Comparison of ENCODE assay signal across 27 cellular contexts in the genomic region with DNA sequence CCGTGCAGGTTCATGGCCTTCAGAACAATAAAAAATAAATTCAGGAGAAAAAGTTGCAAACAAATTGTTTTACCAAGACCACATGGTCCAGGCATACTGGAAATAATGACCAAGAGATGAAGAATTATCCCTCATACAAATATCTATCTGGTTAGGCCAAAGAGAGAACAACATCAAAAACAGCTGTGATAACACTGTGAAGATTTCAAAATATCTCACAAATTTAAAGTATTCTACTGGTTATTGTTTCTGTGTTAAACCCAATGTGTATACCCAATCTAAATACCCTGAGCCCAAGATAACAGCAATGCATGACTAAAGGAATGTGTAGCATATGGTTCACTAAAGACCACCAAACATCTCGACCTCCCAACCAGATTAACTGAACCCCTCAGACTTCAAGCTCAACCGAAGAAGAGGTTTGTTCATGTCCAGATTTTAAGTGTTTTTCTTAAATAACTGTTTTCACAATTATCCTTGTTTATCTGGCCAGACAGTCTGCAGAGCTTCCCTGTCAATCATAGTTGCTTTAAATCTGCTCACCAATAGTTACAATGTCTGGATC. TPM values are rescaled to one million over a fixed set of nuclear protein-coding genes. Genes with fewer than 3 reads are reported as not detected.
DNase-seq lines count a peak whose midpoint lies in the region; ATAC-seq, FAIRE-seq and TF ChIP-seq lines count a peak whose summit lies in the region.
"Had no signal": no experiment of that assay in that cellular context is flagged by ENCODE, and none has a peak within 500 bp of the region (broad histone marks: within the 10 kb centered on the region; RNA-seq: fewer than 3 reads in every experiment).

No MANE protein-coding gene starts in this region.

- H3K4me1 ChIP-seq in HepG2 (ENCODE audit: insufficient read depth, low read length), result no peaks in the 10 kb centered on the region
- H3K4me1 ChIP-seq: right atrium auricular region had no signal

- H3K9me3 Mint-ChIP-seq in activated naive CD8-positive, alpha-beta T cell treated with anti-CD3 and anti-CD28 coated beads, Interleukin-2, amount 50 U/mL, for 24 hours, result peaks cover 8% of the 10 kb centered on the region
- H3K9me3 Mint-ChIP-seq: activated CD4-positive, alpha-beta T cell treated with anti-CD3 and anti-CD28 coated beads, Interleukin-2, amount 10 ng/mL, durations not matched to agents 24 days and 14 days; activated naive CD4-positive, alpha-beta T cell treated with anti-CD3 and anti-CD28 coated beads, Interleukin-2, amount 50 U/mL, for 72 hours; GM23338; stimulated activated effector memory CD8-positive, alpha-beta T cell treated with anti-CD3 and anti-CD28 coated beads, Interleukin-12 subunit alpha, Interleukin-12 subunit beta, amount 100 ng/mL, for 72 hours had no signal

- intact Hi-C loops in HepG2 (cut with micrococcal nuclease; ENCODE audit: unreplicated experiment), result no loop called here

- CTCF ChIA-PET in HepG2 (lab: Yijun Ruan, JAX; ENCODE audit: low intra/inter-chr PET ratio, low total read pairs), result no interaction called here

- H3K4me3 Mint-ChIP-seq in activated naive CD8-positive, alpha-beta T cell treated with anti-CD3 and anti-CD28 coated beads, Interleukin-2, amount 50 U/mL, for 24 hours, result no peak overlapping the region
- H3K4me3 Mint-ChIP-seq: activated CD4-positive, alpha-beta T cell treated with anti-CD3 and anti-CD28 coated beads, Interleukin-2, amount 10 ng/mL, durations not matched to agents 24 days and 14 days; activated CD8-positive, alpha-beta memory T cell treated with anti-CD3 and anti-CD28 coated beads, Interleukin-2, amount 10 ng/mL, durations not matched to agents 7 days and 5 days; brain; GM23338; stimulated activated effector memory CD8-positive, alpha-beta T cell treated with anti-CD3 and anti-CD28 coated beads, Interleukin-12 subunit alpha, Interleukin-12 subunit beta, amount 100 ng/mL, for 72 hours had no signal

- POLR2A ChIA-PET in HepG2 (lab: Yijun Ruan, JAX), result no interaction called here

- FAIRE-seq in HepG2 (lab: Jason Lieb, UNC), result no peak
- FAIRE-seq: colon, kidney had no signal

- H3K79me2 ChIP-seq in HepG2 (ENCODE audit: insufficient read depth, low read length), result no peaks in the 10 kb centered on the region

- TF ChIP-seq CTCF in foreskin fibroblast (IDR thresholded peaks at IDR 0.05; ENCODE audit: low read depth, low read length) (no peak), HepG2 (CRISPR knock-in tag; IDR thresholded peaks at IDR 0.05) (no peak)

- peaks cover 13% of the 10 kb centered on the region for H3K4me1 Mint-ChIP-seq in activated naive CD8-positive, alpha-beta T cell treated with anti-CD3 and anti-CD28 coated beads, Interleukin-2, amount 50 U/mL, for 24 hours
- H3K4me1 Mint-ChIP-seq: activated CD4-positive, alpha-beta T cell treated with anti-CD3 and anti-CD28 coated beads, Interleukin-2, amount 10 ng/mL, durations not matched to agents 24 days and 14 days; activated CD8-positive, alpha-beta memory T cell treated with anti-CD3 and anti-CD28 coated beads, Interleukin-2, amount 10 ng/mL, durations not matched to agents 7 days and 5 days; GM23338; stimulated activated effector memory CD8-positive, alpha-beta T cell treated with anti-CD3 and anti-CD28 coated beads, Interleukin-12 subunit alpha, Interleukin-12 subunit beta, amount 100 ng/mL, for 72 hours had no signal

- WGBS in HepG2 (ENCODE audit: low lambda C conversion rate), result 0% methylated on average over 3 of the region's 3 CpGs

- H3K27me3 Mint-ChIP-seq in activated naive CD8-positive, alpha-beta T cell treated with anti-CD3 and anti-CD28 coated beads, Interleukin-2, amount 50 U/mL, for 24 hours, result peaks cover 6% of the 10 kb centered on the region

- no peaks in the 10 kb centered on the region for H3K9me3 ChIP-seq in HepG2 (ENCODE audit: low read length)
- H3K9me3 ChIP-seq: lower lobe of right lung, right atrium auricular region, thyroid gland had no signal

- no peak for ATAC-seq in activated naive CD8-positive, alpha-beta T cell treated with anti-CD3 and anti-CD28 coated beads, Interleukin-2, amount 50 U/mL, for 24 hours
- ATAC-seq in HepG2, result no peak
- ATAC-seq: activated CD8-positive, alpha-beta memory T cell treated with anti-CD3 and anti-CD28 coated beads, Interleukin-2, amount 10 ng/mL, durations not matched to agents 7 days and 5 days; activated naive CD4-positive, alpha-beta T cell treated with anti-CD3 and anti-CD28 coated beads, Interleukin-2, amount 50 U/mL, for 72 hours; GM23338; lower lobe of right lung; stimulated activated effector memory CD8-positive, alpha-beta T cell treated with anti-CD3 and anti-CD28 coated beads, Interleukin-12 subunit alpha, Interleukin-12 subunit beta, amount 100 ng/mL, for 72 hours had no signal

- no peaks in the 10 kb centered on the region for H4K20me1 ChIP-seq in HepG2 (ENCODE audit: insufficient read depth, low read length)

- DNase-seq in HCEC 1CT (peak; percentile 9), amniotic stem cell (lab: John Stamatoyannopoulos, UW) (peak; percentile 43), foreskin fibroblast (peak; percentile 35 to 76), stromal cell of bone marrow (ENCODE audit: low read depth) (peak; percentile 26), NCI-H526 treated with DMSO at 0.1 percent for 48 hours (lab: John Stamatoyannopoulos, UW) (no peak), HepG2 (ENCODE audit: low spot score) (no peak)
- no peak for DNase-seq in activated naive CD8-positive, alpha-beta T cell treated with anti-CD3 and anti-CD28 coated beads, Interleukin-2, amount 50 U/mL, for 24 hours
- DNase-seq: activated CD4-positive, alpha-beta T cell treated with anti-CD3 and anti-CD28 coated beads, Interleukin-2, amount 10 ng/mL, durations not matched to agents 24 days and 14 days; activated CD8-positive, alpha-beta memory T cell treated with anti-CD3 and anti-CD28 coated beads, Interleukin-2, amount 10 ng/mL, durations not matched to agents 7 days and 5 days; AML-193; foreskin melanocyte; hypothalamus; IMR-90; kidney; lower lobe of right lung; NCI-H1694 treated with DMSO at 0.1 percent for 48 hours; nucleus accumbens; OCI-M1; Right ventricle myocardium superior; thyroid gland had no signal

- no peak overlapping the region for H3K27ac ChIP-seq in HepG2 (ENCODE audit: extremely low read length, insufficient read depth, low read length)
- H3K27ac ChIP-seq: lower lobe of right lung, right atrium auricular region, thyroid gland had no signal

- H3K27me3 ChIP-seq in HepG2 (ENCODE audit: control insufficient read depth in 1 of 2, insufficient read depth in 2 of 2, low read length in 2 of 2), result no peaks in the 10 kb centered on the region; a peak in 1 of 5 replicates
- H3K27me3 ChIP-seq: right atrium auricular region, thyroid gland had no signal

- H3K36me3 ChIP-seq in HepG2 (replicated peaks in 1 of 2; ENCODE audit: control insufficient read depth in 1 of 2, insufficient read depth in 2 of 2, low read length in 2 of 2), result no peaks in the 10 kb centered on the region
- H3K36me3 ChIP-seq: lower lobe of right lung, right atrium auricular region, thyroid gland had no signal

- no peak overlapping the region for H3K9ac ChIP-seq in HepG2 (ENCODE audit: insufficient read depth, low read depth, low read length)

- H3K4me2 ChIP-seq in HepG2 (ENCODE audit: low read depth, low read length), result no peak overlapping the region
- H3K4me2 ChIP-seq: GM23338 had no signal

- no peak for TF ChIP-seq POLR2A in HepG2 (IDR thresholded peaks at IDR 0.05; ENCODE audit: insufficient read depth in 1 of 2, low read depth in 2 of 2, low read length in 2 of 2)

- H3K36me3 Mint-ChIP-seq in activated naive CD8-positive, alpha-beta T cell treated with anti-CD3 and anti-CD28 coated beads, Interleukin-2, amount 50 U/mL, for 24 hours (ENCODE audit: low read depth), result peaks cover 2% of the 10 kb centered on the region
- H3K36me3 Mint-ChIP-seq: activated CD8-positive, alpha-beta memory T cell treated with anti-CD3 and anti-CD28 coated beads, Interleukin-2, amount 10 ng/mL, durations not matched to agents 7 days and 5 days; activated naive CD4-positive, alpha-beta T cell treated with anti-CD3 and anti-CD28 coated beads, Interleukin-2, amount 50 U/mL, for 72 hours; brain; stimulated activated effector memory CD8-positive, alpha-beta T cell treated with anti-CD3 and anti-CD28 coated beads, Interleukin-12 subunit alpha, Interleukin-12 subunit beta, amount 100 ng/mL, for 72 hours had no signal

- no peak overlapping the region for H2AFZ ChIP-seq in HepG2 (ENCODE audit: low read length)

- no TSS peak for BruUV-seq in HepG2 (replicated peaks; lab: Mats Ljungman, UMichigan)

- no peak overlapping the region for H3K27ac Mint-ChIP-seq in activated naive CD8-positive, alpha-beta T cell treated with anti-CD3 and anti-CD28 coated beads, Interleukin-2, amount 50 U/mL, for 24 hours
- H3K27ac Mint-ChIP-seq: activated CD4-positive, alpha-beta T cell treated with anti-CD3 and anti-CD28 coated beads, Interleukin-2, amount 10 ng/mL, durations not matched to agents 24 days and 14 days; activated CD8-positive, alpha-beta memory T cell treated with anti-CD3 and anti-CD28 coated beads, Interleukin-2, amount 10 ng/mL, durations not matched to agents 7 days and 5 days; activated naive CD4-positive, alpha-beta T cell treated with anti-CD3 and anti-CD28 coated beads, Interleukin-2, amount 50 U/mL, for 72 hours; brain; GM23338; stimulated activated effector memory CD8-positive, alpha-beta T cell treated with anti-CD3 and anti-CD28 coated beads, Interleukin-12 subunit alpha, Interleukin-12 subunit beta, amount 100 ng/mL, for 72 hours had no signal

- H3K4me3 ChIP-seq in foreskin fibroblast (ENCODE audit: low read depth in 1 of 2, low read length in 2 of 2), result no peak overlapping the region
- H3K4me3 ChIP-seq in HepG2 (replicated peaks in 1 of 3; ENCODE audit: insufficient read depth in 1 of 3, low read depth in 2 of 3, low read length in 3 of 3), result no peak overlapping the region
- H3K4me3 ChIP-seq: GM23338, lower lobe of right lung, right atrium auricular region, thyroid gland had no signal

- TF ChIP-seq RAD21 in HepG2 (CRISPR knock-in tag; IDR thresholded peaks at IDR 0.05), result no peak

- no peak for TF ChIP-seq EP300 in HepG2 (IDR thresholded peaks at IDR 0.05; ENCODE audit: low read depth in 2 of 2, low read length in 2 of 2)
- TF ChIP-seq EP300 in HepG2 (CRISPR knock-in tag; IDR thresholded peaks at IDR 0.05; ENCODE audit: borderline replicate concordance), result no peak

- in situ Hi-C loops in HepG2 (cut with HindIII; ENCODE audit: extremely low pct_ligation_motif_present, low pct_unique_long_range_greater_than_20kb), result no loop called here

RNA-seq across cellular contexts. Expression of gene OR9A2, which starts 10.9 kb away (rescaled TPM):
- total RNA-seq in HepG2 (2016; rRNA removed; fragmentation: Illumina TruSeq; extraction: Trizol), result not detected in 2 replicates
- total RNA-seq in HepG2 (2016; cell fraction: cytosol; rRNA removed; fragmentation: Illumina TruSeq; extraction: Trizol; ENCODE audit: low read depth), result not detected in 2 replicates
- not detected in 2 replicates for total RNA-seq in HepG2 (2016; cell fraction: insoluble cytoplasmic fraction; rRNA removed; fragmentation: Illumina TruSeq; extraction: Trizol)
- not detected in 2 replicates for total RNA-seq in HepG2 (2016; cell fraction: membrane; rRNA removed; fragmentation: Illumina TruSeq; extraction: Trizol)
- total RNA-seq in HepG2 (2016; cell fraction: nucleus; rRNA removed; fragmentation: Illumina TruSeq; extraction: Trizol), result not detected in 2 replicates
- polyA plus RNA-seq in HepG2 (2011; rRNA removed), result not detected in 2 replicates
- not detected in 2 replicates for polyA plus RNA-seq in HepG2 (2011; cell fraction: cytosol; rRNA removed)
- polyA plus RNA-seq in HepG2 (2011; cell fraction: nucleus; rRNA removed), result not detected in 2 replicates
- polyA plus RNA-seq in HepG2 (2012), result not detected in 2 replicates
- polyA plus RNA-seq in HepG2 (2016; cell fraction: cytosol; fragmentation: Illumina TruSeq; extraction: Trizol; ENCODE audit: low read depth), result not detected in 2 replicates
- not detected in 2 replicates for polyA plus RNA-seq in HepG2 (2016; cell fraction: insoluble cytoplasmic fraction; fragmentation: Illumina TruSeq; extraction: Trizol; ENCODE audit: low read depth)
- not detected in 2 replicates for polyA plus RNA-seq in HepG2 (2016; cell fraction: membrane; fragmentation: Illumina TruSeq; extraction: Trizol; ENCODE audit: low read depth)
- not detected in 2 replicates for polyA plus RNA-seq in HepG2 (2016; cell fraction: nucleus; fragmentation: Illumina TruSeq; extraction: Trizol; ENCODE audit: insufficient read depth, low read depth)
- polyA minus RNA-seq in HepG2 (2011; rRNA and poly(A)+ RNA removed; ENCODE audit: low replicate concordance), result 0.14 and 1.6 TPM in 2 replicates
- not detected in 2 replicates for polyA minus RNA-seq in HepG2 (2011; cell fraction: cytosol; rRNA and poly(A)+ RNA removed)
- polyA minus RNA-seq in HepG2 (2011; cell fraction: nucleus; rRNA and poly(A)+ RNA removed), result 1.1 and 2.2 TPM in 2 replicates
- total RNA-seq: activated CD4-positive, alpha-beta T cell treated with anti-CD3 and anti-CD28 coated beads, Interleukin-2, amount 10 ng/mL, durations not matched to agents 24 days and 14 days; activated CD8-positive, alpha-beta memory T cell treated with anti-CD3 and anti-CD28 coated beads, Interleukin-2, amount 10 ng/mL, durations not matched to agents 7 days and 5 days; GM23338; IMR-90; kidney; lower lobe of right lung; right atrium auricular region; T-helper 1 cell treated with Interleukin-12 subunit alpha and Interleukin-12 subunit beta and Interleukin-4 antibody, amounts not matched to agents 30 ng/mL and 1 ng/mL, for 36 hours had no signal
- polyA plus RNA-seq: GM23338, IMR-90 had no signal

RNA-seq across cellular contexts. Expression of gene OR6V1, which starts 36.1 kb away (rescaled TPM):
- not detected in 2 replicates for total RNA-seq in HepG2 (2016; rRNA removed; fragmentation: Illumina TruSeq; extraction: Trizol)
- total RNA-seq in HepG2 (2016; cell fraction: cytosol; rRNA removed; fragmentation: Illumina TruSeq; extraction: Trizol; ENCODE audit: low read depth), result not detected in 2 replicates
- total RNA-seq in HepG2 (2016; cell fraction: insoluble cytoplasmic fraction; rRNA removed; fragmentation: Illumina TruSeq; extraction: Trizol), result not detected in 2 replicates
- not detected in 2 replicates for total RNA-seq in HepG2 (2016; cell fraction: membrane; rRNA removed; fragmentation: Illumina TruSeq; extraction: Trizol)
- not detected in 2 replicates for total RNA-seq in HepG2 (2016; cell fraction: nucleus; rRNA removed; fragmentation: Illumina TruSeq; extraction: Trizol)
- not detected in 2 replicates for polyA plus RNA-seq in HepG2 (2011; rRNA removed)
- not detected in 2 replicates for polyA plus RNA-seq in HepG2 (2011; cell fraction: cytosol; rRNA removed)
- polyA plus RNA-seq in HepG2 (2011; cell fraction: nucleus; rRNA removed), result not detected in 2 replicates
- not detected in 2 replicates for polyA plus RNA-seq in HepG2 (2012)
- polyA plus RNA-seq in HepG2 (2016; cell fraction: cytosol; fragmentation: Illumina TruSeq; extraction: Trizol; ENCODE audit: low read depth), result not detected in 2 replicates
- polyA plus RNA-seq in HepG2 (2016; cell fraction: insoluble cytoplasmic fraction; fragmentation: Illumina TruSeq; extraction: Trizol; ENCODE audit: low read depth), result not detected in 2 replicates
- not detected in 2 replicates for polyA plus RNA-seq in HepG2 (2016; cell fraction: membrane; fragmentation: Illumina TruSeq; extraction: Trizol; ENCODE audit: low read depth)
- polyA plus RNA-seq in HepG2 (2016; cell fraction: nucleus; fragmentation: Illumina TruSeq; extraction: Trizol; ENCODE audit: insufficient read depth, low read depth), result not detected in 2 replicates
- not detected in 2 replicates for polyA minus RNA-seq in HepG2 (2011; rRNA and poly(A)+ RNA removed; ENCODE audit: low replicate concordance)
- not detected in 2 replicates for polyA minus RNA-seq in HepG2 (2011; cell fraction: cytosol; rRNA and poly(A)+ RNA removed)
- not detected in 2 replicates for polyA minus RNA-seq in HepG2 (2011; cell fraction: nucleus; rRNA and poly(A)+ RNA removed)
- total RNA-seq: activated CD4-positive, alpha-beta T cell treated with anti-CD3 and anti-CD28 coated beads, Interleukin-2, amount 10 ng/mL, durations not matched to agents 24 days and 14 days; activated CD8-positive, alpha-beta memory T cell treated with anti-CD3 and anti-CD28 coated beads, Interleukin-2, amount 10 ng/mL, durations not matched to agents 7 days and 5 days; activated naive CD4-positive, alpha-beta T cell treated with anti-CD3 and anti-CD28 coated beads, Interleukin-2, amount 50 U/mL, for 72 hours; GM23338; IMR-90; kidney; lower lobe of right lung; right atrium auricular region; Right ventricle myocardium superior; T-helper 1 cell treated with Interleukin-12 subunit alpha and Interleukin-12 subunit beta and Interleukin-4 antibody, amounts not matched to agents 30 ng/mL and 1 ng/mL, for 36 hours; thyroid gland had no signal
- polyA plus RNA-seq: GM23338, IMR-90 had no signal

RNA-seq across cellular contexts. Expression of gene KEL, which starts 53.8 kb away (rescaled TPM):
- total RNA-seq in HepG2 (2016; rRNA removed; fragmentation: Illumina TruSeq; extraction: Trizol), result not detected in 2 replicates
- not detected in 2 replicates for total RNA-seq in HepG2 (2016; cell fraction: cytosol; rRNA removed; fragmentation: Illumina TruSeq; extraction: Trizol; ENCODE audit: low read depth)
- total RNA-seq in HepG2 (2016; cell fraction: insoluble cytoplasmic fraction; rRNA removed; fragmentation: Illumina TruSeq; extraction: Trizol), result 0.24 TPM in 1 of 2 replicates, not detected in the other
- not detected in 2 replicates for total RNA-seq in HepG2 (2016; cell fraction: membrane; rRNA removed; fragmentation: Illumina TruSeq; extraction: Trizol)
- total RNA-seq in HepG2 (2016; cell fraction: nucleus; rRNA removed; fragmentation: Illumina TruSeq; extraction: Trizol), result not detected in 2 replicates
- 0.03 and 0.09 TPM in 2 replicates for polyA plus RNA-seq in HepG2 (2011; rRNA removed)
- polyA plus RNA-seq in HepG2 (2011; cell fraction: cytosol; rRNA removed), result 0.03 and 0.04 TPM in 2 replicates
- polyA plus RNA-seq in HepG2 (2011; cell fraction: nucleus; rRNA removed), result 0.47 and 0.51 TPM in 2 replicates
- polyA plus RNA-seq in HepG2 (2012), result 0.11 and 0.70 TPM in 2 replicates
- not detected in 2 replicates for polyA plus RNA-seq in HepG2 (2016; cell fraction: cytosol; fragmentation: Illumina TruSeq; extraction: Trizol; ENCODE audit: low read depth)
- polyA plus RNA-seq in HepG2 (2016; cell fraction: insoluble cytoplasmic fraction; fragmentation: Illumina TruSeq; extraction: Trizol; ENCODE audit: low read depth), result 0.45 TPM in 1 of 2 replicates, not detected in the other
- not detected in 2 replicates for polyA plus RNA-seq in HepG2 (2016; cell fraction: membrane; fragmentation: Illumina TruSeq; extraction: Trizol; ENCODE audit: low read depth)
- not detected in 2 replicates for polyA plus RNA-seq in HepG2 (2016; cell fraction: nucleus; fragmentation: Illumina TruSeq; extraction: Trizol; ENCODE audit: insufficient read depth, low read depth)
- polyA minus RNA-seq in HepG2 (2011; rRNA and poly(A)+ RNA removed; ENCODE audit: low replicate concordance), result 0.08 and 1.7 TPM in 2 replicates
- not detected in 2 replicates for polyA minus RNA-seq in HepG2 (2011; cell fraction: cytosol; rRNA and poly(A)+ RNA removed)
- polyA minus RNA-seq in HepG2 (2011; cell fraction: nucleus; rRNA and poly(A)+ RNA removed), result 0.75 and 0.77 TPM in 2 replicates
- total RNA-seq: IMR-90 had no signal

Comparison
In these comparisons a context has a peak if more than half of its experiments do, and no peak if none do; other contexts are left out.
1. DNase-seq: peak in HCEC 1CT (single experiment), amniotic stem cell (single experiment), foreskin fibroblast (2 of 2) and stromal cell of bone marrow (single experiment); none in activated naive CD8-positive, alpha-beta T cell treated with anti-CD3 and anti-CD28 coated beads, Interleukin-2, amount 50 U/mL, for 24 hours (single experiment), NCI-H526 treated with DMSO at 0.1 percent for 48 hours (single experiment) and HepG2 (single experiment).